ENCODE assay signal across 27 cellular contexts in genomic region chr6:39646751-39647420, GRCh38.
"Had no signal": no experiment of that assay in that cellular context is flagged by ENCODE, and none has a peak within 500 bp of the region (broad histone marks: within the 10 kb centered on the region; RNA-seq: fewer than 3 reads in every experiment).

No MANE protein-coding gene starts in this region.

- H3K9me3 Mint-ChIP-seq: activated naive CD4-positive, alpha-beta T cell treated with anti-CD3 and anti-CD28 coated beads, Interleukin-2, amount 50 U/mL, for 72 hours; effector memory CD8-positive, alpha-beta T cell; mesothelial cell of epicardium; neural progenitor cell; T-helper 2 cell treated with Interferon-gamma antibody and Interleukin-4, amounts not matched to agents 5 μg/mL and 100 μg/mL, for 36 hours had no signal

- H3K27me3 ChIP-seq: adrenal gland, colonic mucosa, dorsolateral prefrontal cortex, gastrocnemius medialis, neural progenitor cell, ovary, right atrium auricular region, stomach, uterus had no signal

- H3K4me1 ChIP-seq: adrenal gland, colonic mucosa, gastrocnemius medialis, left ventricle myocardium inferior, prostate gland, right atrium auricular region, stomach, uterus had no signal

- ATAC-seq: activated naive CD4-positive, alpha-beta T cell treated with anti-CD3 and anti-CD28 coated beads, Interleukin-2, amount 50 U/mL, for 72 hours; effector memory CD8-positive, alpha-beta T cell; esophagus mucosa; gastrocnemius medialis; naive thymus-derived CD8-positive, alpha-beta T cell had no signal

- DNase-seq: activated CD4-positive, alpha-beta T cell treated with anti-CD3 and anti-CD28 coated beads, Interleukin-2, amount 50 U/mL, for 1 hour; activated CD4-positive, CD25-positive, alpha-beta regulatory T cell treated with anti-CD3 and anti-CD28 coated beads, Interleukin-2, amount 50 U/mL, for 72 hours; activated gamma-delta T cell treated with Interleukin-2 at 50 U/mL for 16 hours; activated T-cell treated with anti-CD3 and anti-CD28 coated beads, Interleukin-2, amount 50 U/mL, for 1 hour; adrenal gland; central memory CD4-positive, alpha-beta T cell; colonic mucosa; dorsolateral prefrontal cortex; effector memory CD8-positive, alpha-beta T cell; gastrocnemius medialis; head of caudate nucleus; hypothalamus; left ventricle myocardium inferior; naive thymus-derived CD8-positive, alpha-beta T cell; ovary; stimulated activated CD4-positive, alpha-beta T cell treated with anti-CD3 and anti-CD28 coated beads, Interleukin-12 subunit alpha, Interleukin-12 subunit beta, amount 100 ng/mL, for 4 hours; stomach; trophoblast cell; uterus; WERI-Rb-1 had no signal

- H3K4me3 ChIP-seq: adrenal gland, colonic mucosa, gastrocnemius medialis, left ventricle myocardium inferior, neural progenitor cell, ovary, prostate gland, right atrium auricular region, stomach, uterus had no signal

- H3K36me3 Mint-ChIP-seq: activated naive CD4-positive, alpha-beta T cell treated with anti-CD3 and anti-CD28 coated beads, Interleukin-2, amount 50 U/mL, for 72 hours; mesothelial cell of epicardium; naive thymus-derived CD8-positive, alpha-beta T cell; neural progenitor cell had no signal

- H3K27ac ChIP-seq: adrenal gland, colonic mucosa, dorsolateral prefrontal cortex, gastrocnemius medialis, left ventricle myocardium inferior, neural progenitor cell, ovary, prostate gland, right atrium auricular region, stomach, uterus, WERI-Rb-1 had no signal

- H3K4me3 Mint-ChIP-seq: effector memory CD8-positive, alpha-beta T cell; mesothelial cell of epicardium; naive thymus-derived CD8-positive, alpha-beta T cell; neural progenitor cell; T-helper 2 cell treated with Interferon-gamma antibody and Interleukin-4, amounts not matched to agents 5 μg/mL and 100 μg/mL, for 36 hours had no signal

- H3K36me3 ChIP-seq: adrenal gland, colonic mucosa, gastrocnemius medialis, left ventricle myocardium inferior, neural progenitor cell, ovary, prostate gland, right atrium auricular region, stomach, WERI-Rb-1 had no signal

- H3K9me3 ChIP-seq: adrenal gland, colonic mucosa, gastrocnemius medialis, left ventricle myocardium inferior, ovary, prostate gland, right atrium auricular region, stomach, uterus had no signal

- H2AFZ ChIP-seq: neural progenitor cell had no signal

- H3K27ac Mint-ChIP-seq: activated naive CD4-positive, alpha-beta T cell treated with anti-CD3 and anti-CD28 coated beads, Interleukin-2, amount 50 U/mL, for 72 hours; effector memory CD8-positive, alpha-beta T cell; mesothelial cell of epicardium; naive thymus-derived CD8-positive, alpha-beta T cell; neural progenitor cell; T-helper 2 cell treated with Interferon-gamma antibody and Interleukin-4, amounts not matched to agents 5 μg/mL and 100 μg/mL, for 36 hours had no signal

- H3K4me2 ChIP-seq: neural progenitor cell had no signal

- H3K4me1 Mint-ChIP-seq: naive thymus-derived CD8-positive, alpha-beta T cell had no signal

- H3K9ac ChIP-seq: neural progenitor cell had no signal
